In the genomic region with DNA sequence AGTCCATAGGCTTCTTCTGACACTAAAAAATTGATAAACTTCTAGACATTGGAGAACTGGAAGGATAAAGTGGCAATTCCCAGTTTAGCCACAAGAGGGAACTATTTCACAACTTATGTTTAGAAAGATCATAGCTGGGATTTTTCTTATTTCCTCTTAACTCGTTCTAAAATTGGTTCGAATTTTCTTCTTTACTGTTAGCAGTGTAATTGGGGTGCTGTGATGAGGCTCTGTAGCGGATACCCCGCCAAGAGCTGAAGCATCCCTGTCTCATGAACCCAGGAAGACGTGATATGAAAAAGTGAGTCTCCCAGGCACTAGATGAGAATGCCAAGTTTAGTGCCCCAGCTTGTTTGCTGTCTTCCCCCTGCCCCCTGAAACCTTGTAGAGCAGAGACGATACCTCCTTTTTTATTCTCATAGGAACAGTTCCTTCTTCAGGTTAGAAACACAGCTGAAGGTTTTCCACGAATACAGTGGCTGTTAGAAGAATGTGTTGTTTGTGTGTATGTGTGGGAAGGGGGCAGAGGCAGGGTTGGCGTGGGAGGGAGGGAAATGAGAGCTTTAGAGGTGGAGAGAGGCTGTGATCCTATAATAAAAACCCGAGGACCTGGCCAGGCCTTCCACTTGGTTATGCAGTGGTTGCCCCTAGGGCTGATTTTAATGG, we compare ENCODE assay signal across 8 cellular contexts.
DNase-seq lines count a peak whose midpoint lies in the region; ATAC-seq lines count a peak whose summit lies in the region.

No MANE protein-coding gene starts in this region.

- peak overlapping the region; percentile 71 for H3K4me3 ChIP-seq in endocrine pancreas (ENCODE audit: control insufficient read depth, insufficient read depth, low read length)

- no peaks in the 10 kb centered on the region for H3K9me3 ChIP-seq in endocrine pancreas (ENCODE audit: control insufficient read depth, low read length)

- ATAC-seq in HG03378 (IDR thresholded peaks at IDR 0.05; ENCODE audit: unreplicated experiment) (peak; percentile 50), HG03097 (IDR thresholded peaks at IDR 0.05; ENCODE audit: low FRiP score, unreplicated experiment) (no peak), GM19351 (IDR thresholded peaks at IDR 0.05; ENCODE audit: unreplicated experiment) (no peak)

- H3K36me3 ChIP-seq in endocrine pancreas (ENCODE audit: control insufficient read depth, insufficient read depth, low read length) = no peaks in the 10 kb centered on the region

- DNase-seq in NCI-H82 (lab: John Stamatoyannopoulos, UW) (peak; percentile 66), NCI-H82 treated with DMSO at 0.1 percent for 48 hours (lab: John Stamatoyannopoulos, UW; ENCODE audit: unreplicated experiment) (no peak), RPMI7951 (ENCODE audit: low read depth) (peak; percentile 47), mucosa of gallbladder (ENCODE audit: low spot score) (peak; percentile 25)

- no peaks in the 10 kb centered on the region for H3K4me1 ChIP-seq in endocrine pancreas (ENCODE audit: control insufficient read depth, insufficient read depth, low read length)

- H3K9ac ChIP-seq in endocrine pancreas (ENCODE audit: control insufficient read depth, insufficient read depth, low read length) = peak overlapping the region; percentile 67

- H3K27me3 ChIP-seq in endocrine pancreas (ENCODE audit: control insufficient read depth, insufficient read depth, low read length) = no peaks in the 10 kb centered on the region
